ENCODE assay signal across 8 cellular contexts in the genomic region with DNA sequence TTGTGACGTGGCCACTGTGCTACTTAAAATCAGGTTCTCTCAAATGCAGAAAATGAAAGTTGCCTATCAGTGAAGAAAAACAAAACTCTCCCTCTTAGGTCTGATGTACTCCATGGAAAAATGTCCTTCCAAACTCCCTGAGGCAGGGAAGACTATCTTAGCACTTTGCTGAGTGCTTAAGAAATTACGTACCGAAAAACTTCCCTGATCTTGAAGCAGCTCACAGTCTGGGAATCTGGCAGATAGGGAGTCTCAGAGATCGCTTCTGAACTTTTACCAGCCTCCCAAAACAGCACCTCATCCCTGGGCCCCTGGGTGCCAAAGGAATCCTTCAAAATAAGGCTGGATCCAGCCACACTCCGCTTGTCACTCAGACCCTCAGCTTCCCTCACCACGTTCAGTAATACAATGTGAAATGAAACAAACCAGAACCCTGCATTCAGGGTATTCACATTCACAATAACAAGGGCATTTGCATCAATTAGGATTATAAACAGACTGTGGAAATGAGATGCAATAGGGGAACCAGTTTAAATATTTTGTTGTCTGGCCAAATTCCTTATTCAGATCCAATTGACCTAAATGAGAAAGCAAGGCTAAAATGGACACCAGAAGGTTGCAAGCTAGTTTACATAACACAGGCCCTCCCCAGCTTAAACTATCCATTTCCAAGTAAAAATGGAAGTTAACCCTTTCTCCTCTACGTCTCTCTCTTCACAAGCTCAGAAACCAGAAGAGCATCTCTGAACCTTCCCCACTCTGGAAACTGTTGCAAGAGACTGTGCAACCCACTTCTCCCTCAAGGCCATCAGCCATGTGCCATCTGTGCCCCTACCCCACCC. TPM values are rescaled to one million over a fixed set of nuclear protein-coding genes. Genes with fewer than 3 reads are reported as not detected.
A peak's percentile ranks its signal among the peaks of the same experiment; 100 is the strongest.
DNase-seq lines count a peak whose midpoint lies in the region; ATAC-seq and TF ChIP-seq lines count a peak whose summit lies in the region.

No MANE protein-coding gene starts in this region.

- no peaks in the 10 kb centered on the region for H3K4me1 ChIP-seq in effector memory CD4-positive, alpha-beta T cell (ENCODE audit: control insufficient read depth, insufficient read depth, low read length, poor library complexity, severe bottlenecking)
- H3K4me1 ChIP-seq in CD8-positive, alpha-beta T cell (ENCODE audit: insufficient read depth, low read length) = no peaks in the 10 kb centered on the region

- intact Hi-C loops in sciatic nerve (cut with DNase I) = no loop called here
- intact Hi-C loops in CD8-positive, alpha-beta T cell (cut with DNase I, micrococcal nuclease) = no loop called here

- H3K9me3 ChIP-seq in effector memory CD4-positive, alpha-beta T cell (ENCODE audit: control insufficient read depth, low read length) = peaks cover 6% of the 10 kb centered on the region
- H3K9me3 ChIP-seq in CD8-positive, alpha-beta T cell (ENCODE audit: low read length) = no peaks in the 10 kb centered on the region

- no peak overlapping the region for H3K4me3 Mint-ChIP-seq in CD8-positive, alpha-beta T cell

- POLR2A ChIA-PET in CD8-positive, alpha-beta T cell (lab: Charles Lee) = no interaction called here

- H3K36me3 ChIP-seq in effector memory CD4-positive, alpha-beta T cell (ENCODE audit: control insufficient read depth, insufficient read depth, low read length) = no peaks in the 10 kb centered on the region
- no peaks in the 10 kb centered on the region for H3K36me3 ChIP-seq in CD8-positive, alpha-beta T cell (ENCODE audit: insufficient read depth, low read length)

- no peak overlapping the region for H3K4me3 ChIP-seq in effector memory CD4-positive, alpha-beta T cell (ENCODE audit: insufficient read depth, low read depth, low read length, poor library complexity, severe bottlenecking)
- no peak overlapping the region for H3K4me3 ChIP-seq in CD8-positive, alpha-beta T cell (ENCODE audit: low read depth, low read length)

- no peaks in the 10 kb centered on the region for H3K36me3 Mint-ChIP-seq in CD8-positive, alpha-beta T cell

- CTCF ChIA-PET in CD8-positive, alpha-beta T cell (lab: Charles Lee) = no interaction called here

- H3K4me1 Mint-ChIP-seq in CD8-positive, alpha-beta T cell (ENCODE audit: low read depth) = peaks cover 7% of the 10 kb centered on the region

- DNase-seq in NCI-H69 (lab: John Stamatoyannopoulos, UW) (peak; percentile 4), fibroblast of peridontal ligament (ENCODE audit: extremely low read depth) (peak; percentile 92), sciatic nerve (ENCODE audit: low spot score) (no peak), occipital lobe (lab: John Stamatoyannopoulos, UW) (no peak)
- no peak for DNase-seq in effector memory CD4-positive, alpha-beta T cell
- no peak for DNase-seq in CD8-positive, alpha-beta T cell
- DNase-seq in stimulated activated CD8-positive, alpha-beta memory T cell treated with anti-CD3 and anti-CD28 coated beads, Interleukin-4, amount 100 ng/mL, for 48 hours = no peak

- H3K27ac Mint-ChIP-seq in CD8-positive, alpha-beta T cell = no peak overlapping the region

- peak; percentile 34 for ATAC-seq in GM18907 (IDR thresholded peaks at IDR 0.05; ENCODE audit: unreplicated experiment)
- ATAC-seq in sciatic nerve = peak; percentile 43
- ATAC-seq in CD8-positive, alpha-beta T cell = no peak

- H3K9me3 Mint-ChIP-seq in CD8-positive, alpha-beta T cell = peaks cover 7% of the 10 kb centered on the region

- H3K27me3 Mint-ChIP-seq in CD8-positive, alpha-beta T cell (ENCODE audit: low read depth) = no peaks in the 10 kb centered on the region

- no peaks in the 10 kb centered on the region for H3K27me3 ChIP-seq in effector memory CD4-positive, alpha-beta T cell (replicated peaks; ENCODE audit: control insufficient read depth, insufficient read depth, low read length, poor library complexity, severe bottlenecking)
- no peaks in the 10 kb centered on the region for H3K27me3 ChIP-seq in CD8-positive, alpha-beta T cell (ENCODE audit: insufficient read depth, low read length)

- H3K27ac ChIP-seq in effector memory CD4-positive, alpha-beta T cell (ENCODE audit: insufficient read depth, low read length, poor library complexity, severe bottlenecking) = no peak overlapping the region
- no peak overlapping the region for H3K27ac ChIP-seq in CD8-positive, alpha-beta T cell (ENCODE audit: low read depth, low read length)

- no peak for TF ChIP-seq CTCF in CD8-positive, alpha-beta T cell (IDR thresholded peaks at IDR 0.05)

RNA-seq across cellular contexts. Expression of a gene that starts 20.9 kb away (rescaled TPM):
- total RNA-seq in sciatic nerve = 27.0 TPM
- total RNA-seq in occipital lobe = 14.0 TPM
- under 1 TPM; 0.83 to 0.92 TPM for total RNA-seq in CD8-positive, alpha-beta T cell

RNA-seq across cellular contexts. Expression of a gene that starts 21.4 kb away (rescaled TPM):
- total RNA-seq in sciatic nerve = 0.89 TPM
- total RNA-seq in occipital lobe = 2.8 TPM
- not detected for total RNA-seq in CD8-positive, alpha-beta T cell

Comparison
In these comparisons a context has a peak if more than half of its experiments do, and no peak if none do; other contexts are left out.
1. DNase-seq: peak in NCI-H69 (single experiment) and fibroblast of peridontal ligament (single experiment); none in sciatic nerve (single experiment), effector memory CD4-positive, alpha-beta T cell (0 of 3), occipital lobe (single experiment), CD8-positive, alpha-beta T cell (0 of 7) and stimulated activated CD8-positive, alpha-beta memory T cell treated with anti-CD3 and anti-CD28 coated beads, Interleukin-4, amount 100 ng/mL, for 48 hours (single experiment).